Comparison of ENCODE assay signal across 2 cellular contexts in genomic region chr6:13526718-13527668, GRCh38.
TF ChIP-seq lines count a peak whose summit lies in the region.

No MANE protein-coding gene starts in this region.

TF ChIP-seq in K562, 482 proteins besides CTCF, POLR2A, EP300 and RAD21:
- TF ChIP-seq ZNF143 (CRISPR knock-in tag; IDR thresholded peaks at IDR 0.05) (0 out of 2 replicates have a peak, but pooled peaks have one; percentile 27), HDAC8 (tag; IDR thresholded peaks at IDR 0.05) (no peak), SNIP1 (IDR thresholded peaks at IDR 0.05; ENCODE audit: low read depth) (no peak)
TF ChIP-seq in K562: peak in this region for 1.

TF ChIP-seq in WTC11, 78 proteins besides CTCF, POLR2A, EP300 and RAD21:
- TF ChIP-seq ARID4B (CRISPR knock-in tag; IDR thresholded peaks at IDR 0.05; ENCODE audit: borderline replicate concordance) (no peak), JAZF1 (CRISPR knock-in tag; IDR thresholded peaks at IDR 0.05) (no peak), ZBTB43 (CRISPR knock-in tag; IDR thresholded peaks at IDR 0.05) (no peak), SMAD4 (CRISPR knock-in tag; IDR thresholded peaks at IDR 0.05) (no peak), NR1H2 (CRISPR knock-in tag; IDR thresholded peaks at IDR 0.05) (no peak), ZNF263 (CRISPR knock-in tag; IDR thresholded peaks at IDR 0.05; ENCODE audit: low read depth) (no peak), RELA (CRISPR knock-in tag; IDR thresholded peaks at IDR 0.05; ENCODE audit: borderline replicate concordance) (no peak), NR3C1 (CRISPR knock-in tag; conservative IDR thresholded peaks at IDR 0.05; ENCODE audit: low read depth) (no peak), ZNF219 (CRISPR knock-in tag; IDR thresholded peaks at IDR 0.05; ENCODE audit: borderline replicate concordance) (no peak), ATF1 (CRISPR knock-in tag; IDR thresholded peaks at IDR 0.05) (no peak), RORB (CRISPR knock-in tag; IDR thresholded peaks at IDR 0.05) (no peak), GRHL2 (CRISPR knock-in tag; IDR thresholded peaks at IDR 0.05; ENCODE audit: insufficient replicate concordance, severe bottlenecking) (no peak), NFYB (CRISPR knock-in tag; conservative IDR thresholded peaks at IDR 0.05; ENCODE audit: low read depth) (no peak), SOX15 (CRISPR knock-in tag; IDR thresholded peaks at IDR 0.05) (no peak), HMGA2 (CRISPR knock-in tag; IDR thresholded peaks at IDR 0.05) (no peak)
- TF ChIP-seq, protein P1, sequence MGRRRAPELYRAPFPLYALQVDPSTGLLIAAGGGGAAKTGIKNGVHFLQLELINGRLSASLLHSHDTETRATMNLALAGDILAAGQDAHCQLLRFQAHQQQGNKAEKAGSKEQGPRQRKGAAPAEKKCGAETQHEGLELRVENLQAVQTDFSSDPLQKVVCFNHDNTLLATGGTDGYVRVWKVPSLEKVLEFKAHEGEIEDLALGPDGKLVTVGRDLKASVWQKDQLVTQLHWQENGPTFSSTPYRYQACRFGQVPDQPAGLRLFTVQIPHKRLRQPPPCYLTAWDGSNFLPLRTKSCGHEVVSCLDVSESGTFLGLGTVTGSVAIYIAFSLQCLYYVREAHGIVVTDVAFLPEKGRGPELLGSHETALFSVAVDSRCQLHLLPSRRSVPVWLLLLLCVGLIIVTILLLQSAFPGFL (CRISPR knock-in tag; IDR thresholded peaks at IDR 0.05; ENCODE audit: borderline replicate concordance), result no peak
- TF ChIP-seq, protein P2, sequence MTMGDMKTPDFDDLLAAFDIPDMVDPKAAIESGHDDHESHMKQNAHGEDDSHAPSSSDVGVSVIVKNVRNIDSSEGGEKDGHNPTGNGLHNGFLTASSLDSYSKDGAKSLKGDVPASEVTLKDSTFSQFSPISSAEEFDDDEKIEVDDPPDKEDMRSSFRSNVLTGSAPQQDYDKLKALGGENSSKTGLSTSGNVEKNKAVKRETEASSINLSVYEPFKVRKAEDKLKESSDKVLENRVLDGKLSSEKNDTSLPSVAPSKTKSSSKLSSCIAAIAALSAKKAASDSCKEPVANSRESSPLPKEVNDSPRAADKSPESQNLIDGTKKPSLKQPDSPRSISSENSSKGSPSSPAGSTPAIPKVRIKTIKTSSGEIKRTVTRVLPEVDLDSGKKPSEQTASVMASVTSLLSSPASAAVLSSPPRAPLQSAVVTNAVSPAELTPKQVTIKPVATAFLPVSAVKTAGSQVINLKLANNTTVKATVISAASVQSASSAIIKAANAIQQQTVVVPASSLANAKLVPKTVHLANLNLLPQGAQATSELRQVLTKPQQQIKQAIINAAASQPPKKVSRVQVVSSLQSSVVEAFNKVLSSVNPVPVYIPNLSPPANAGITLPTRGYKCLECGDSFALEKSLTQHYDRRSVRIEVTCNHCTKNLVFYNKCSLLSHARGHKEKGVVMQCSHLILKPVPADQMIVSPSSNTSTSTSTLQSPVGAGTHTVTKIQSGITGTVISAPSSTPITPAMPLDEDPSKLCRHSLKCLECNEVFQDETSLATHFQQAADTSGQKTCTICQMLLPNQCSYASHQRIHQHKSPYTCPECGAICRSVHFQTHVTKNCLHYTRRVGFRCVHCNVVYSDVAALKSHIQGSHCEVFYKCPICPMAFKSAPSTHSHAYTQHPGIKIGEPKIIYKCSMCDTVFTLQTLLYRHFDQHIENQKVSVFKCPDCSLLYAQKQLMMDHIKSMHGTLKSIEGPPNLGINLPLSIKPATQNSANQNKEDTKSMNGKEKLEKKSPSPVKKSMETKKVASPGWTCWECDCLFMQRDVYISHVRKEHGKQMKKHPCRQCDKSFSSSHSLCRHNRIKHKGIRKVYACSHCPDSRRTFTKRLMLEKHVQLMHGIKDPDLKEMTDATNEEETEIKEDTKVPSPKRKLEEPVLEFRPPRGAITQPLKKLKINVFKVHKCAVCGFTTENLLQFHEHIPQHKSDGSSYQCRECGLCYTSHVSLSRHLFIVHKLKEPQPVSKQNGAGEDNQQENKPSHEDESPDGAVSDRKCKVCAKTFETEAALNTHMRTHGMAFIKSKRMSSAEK (CRISPR knock-in tag; IDR thresholded peaks at IDR 0.05; ENCODE audit: borderline replicate concordance), result no peak
